In genomic region chr16:4350787-4351659, GRCh38 we compare ENCODE assay signal across 1 cellular context.
TF ChIP-seq lines count a peak whose summit lies in the region.

TSS of gene PAM16 (minus strand) at chr16:4351321. CDS start at chr16:4351234, 87 bp downstream.

TF ChIP-seq in HepG2, 621 proteins besides CTCF, POLR2A, EP300 and RAD21 (continued from another document and continues in another):
- TF ChIP-seq BCL3 (CRISPR knock-in tag; IDR thresholded peaks at IDR 0.05) (no peak), PHF20 (CRISPR knock-in tag; IDR thresholded peaks at IDR 0.05) (peak; percentile 38; the same call in 1 of the 2 replicates), ZBTB20 (CRISPR knock-in tag; IDR thresholded peaks at IDR 0.05; ENCODE audit: borderline replicate concordance, low read depth) (peak; percentile 5; the same call in 1 of the 2 replicates), ELF1 (CRISPR knock-in tag; IDR thresholded peaks at IDR 0.05) (peak; percentile 87), MAFG (CRISPR knock-in tag; IDR thresholded peaks at IDR 0.05) (no peak), ZNF414 (CRISPR knock-in tag; IDR thresholded peaks at IDR 0.05) (peak; percentile 71; the same call in 1 of the 2 replicates), KLF16 (CRISPR knock-in tag; IDR thresholded peaks at IDR 0.05) (peak in 1 of 2 experiments; percentile 51; a peak in 1 of 4 replicates), ZBTB43 (CRISPR knock-in tag; conservative IDR thresholded peaks at IDR 0.05) (0 out of 2 replicates have a peak, but pooled peaks have one; percentile 41), PRDM15 (CRISPR knock-in tag; IDR thresholded peaks at IDR 0.05) (no peak), GMEB1 (CRISPR knock-in tag; IDR thresholded peaks at IDR 0.05; ENCODE audit: borderline replicate concordance) (peak; percentile 62; the same call in 1 of the 2 replicates), NR2F1 (CRISPR knock-in tag; IDR thresholded peaks at IDR 0.05) (peak; percentile 88 to 89; a peak in 3 of 4 replicates), TFE3 (CRISPR knock-in tag; IDR thresholded peaks at IDR 0.05) (0 out of 2 replicates have a peak, but pooled peaks have one; percentile 32), ARID3A (IDR thresholded peaks at IDR 0.05; ENCODE audit: low read depth, low read length) (no peak), ZEB1 (IDR thresholded peaks at IDR 0.05; ENCODE audit: insufficient replicate concordance, low read depth) (no peak), DRAP1 (CRISPR knock-in tag; IDR thresholded peaks at IDR 0.05) (peak; percentile 88), ZNF800 (CRISPR knock-in tag; IDR thresholded peaks at IDR 0.05) (no peak), PRPF4 (IDR thresholded peaks at IDR 0.05; ENCODE audit: low read depth, low read length, poor library complexity, severe bottlenecking) (no peak), AHR (CRISPR knock-in tag; IDR thresholded peaks at IDR 0.05) (0 out of 2 replicates have a peak, but pooled peaks have one; percentile 19), ZNF597 (CRISPR knock-in tag; IDR thresholded peaks at IDR 0.05) (no peak), DNMT1 (CRISPR knock-in tag; IDR thresholded peaks at IDR 0.05) (no peak), THYN1 (CRISPR knock-in tag; IDR thresholded peaks at IDR 0.05; ENCODE audit: borderline replicate concordance, low read depth) (no peak), GTF2F1 (IDR thresholded peaks at IDR 0.05; ENCODE audit: low read length) (no peak), CHCHD3 (CRISPR knock-in tag; IDR thresholded peaks at IDR 0.05) (no peak), POLR2G (IDR thresholded peaks at IDR 0.05; ENCODE audit: low read depth, low read length) (peak; percentile 88), SP5 (CRISPR knock-in tag; IDR thresholded peaks at IDR 0.05; ENCODE audit: borderline replicate concordance, low read depth) (peak; percentile 27; the same call in 1 of the 2 replicates), ZNF616 (CRISPR knock-in tag; IDR thresholded peaks at IDR 0.05; ENCODE audit: low read depth) (no peak), FOXJ3 (CRISPR knock-in tag; IDR thresholded peaks at IDR 0.05; ENCODE audit: borderline replicate concordance) (no peak), IKZF1 (IDR thresholded peaks at IDR 0.05) (no peak), NCOR1 (IDR thresholded peaks at IDR 0.05; ENCODE audit: borderline replicate concordance, low read length) (no peak), ZSCAN29 (CRISPR knock-in tag; conservative IDR thresholded peaks at IDR 0.05) (no peak), ZNF484 (CRISPR knock-in tag; IDR thresholded peaks at IDR 0.05; ENCODE audit: borderline replicate concordance, low read depth) (no peak), MTA3 (CRISPR knock-in tag; IDR thresholded peaks at IDR 0.05) (no peak), KDM6A (CRISPR knock-in tag; IDR thresholded peaks at IDR 0.05; ENCODE audit: low read depth) (no peak), RCOR2 (CRISPR knock-in tag; IDR thresholded peaks at IDR 0.05) (no peak), RERE (CRISPR knock-in tag; IDR thresholded peaks at IDR 0.05; ENCODE audit: low read depth) (no peak), GZF1 (CRISPR knock-in tag; IDR thresholded peaks at IDR 0.05) (no peak), NR2C2 (CRISPR knock-in tag; IDR thresholded peaks at IDR 0.05; ENCODE audit: borderline replicate concordance) (peak; percentile 98)
